In genomic region chr2:204074434-204074833, GRCh38 we compare ENCODE assay signal across 16 cellular contexts.
DNase-seq lines count a peak whose midpoint lies in the region; ATAC-seq and TF ChIP-seq lines count a peak whose summit lies in the region.
"Had no signal": no experiment of that assay in that cellular context is flagged by ENCODE, and none has a peak within 500 bp of the region (broad histone marks: within the 10 kb centered on the region; RNA-seq: fewer than 3 reads in every experiment).

No MANE protein-coding gene starts in this region.

- DNase-seq in GM04504 (ENCODE audit: low read depth) (peak; percentile 23), astrocyte of the hippocampus (ENCODE audit: low read depth, low spot score) (peak; percentile 10), fibroblast of villous mesenchyme (ENCODE audit: low read depth) (peak; percentile 22), type B pancreatic cell (ENCODE audit: extremely low spot score, unreplicated experiment) (no peak), sigmoid colon (no peak)
- DNase-seq: COR-L47, NCI-H1092 treated with DMSO at 0.1 percent for 48 hours, NCI-H187, NCI-H446 treated with DMSO at 0.1 percent for 48 hours, NCI-H748 treated with DMSO at 0.1 percent for 48 hours, PC-3 had no signal

- no peak for TF ChIP-seq POLR2A in sigmoid colon (IDR thresholded peaks at IDR 0.05)

- peak overlapping the region; percentile 2 for H3K4me3 Mint-ChIP-seq in type B pancreatic cell
- H3K4me3 Mint-ChIP-seq: CD14-positive monocyte had no signal

- no peak for ATAC-seq in GM21390 (IDR thresholded peaks at IDR 0.05; ENCODE audit: unreplicated experiment)
- no peak for ATAC-seq in GM21528 (IDR thresholded peaks at IDR 0.05; ENCODE audit: low FRiP score, unreplicated experiment)
- ATAC-seq: HepG2, PC-3 had no signal

- no peak for TF ChIP-seq EP300 in sigmoid colon (IDR thresholded peaks at IDR 0.05)

- H3K27me3 Mint-ChIP-seq in type B pancreatic cell = peaks cover 17% of the 10 kb centered on the region

- H3K27ac ChIP-seq in sigmoid colon = no peak overlapping the region
- H3K27ac ChIP-seq: KMS-11 had no signal

- intact Hi-C loops in sigmoid colon (cut with DNase I) = no loop called here

- H3K4me1 ChIP-seq in sigmoid colon = peaks cover 0 to 15% (median 13%) of the 10 kb centered on the region in 4 donors

- H3K4me3 ChIP-seq in fibroblast of villous mesenchyme (ENCODE audit: low read depth, low read length) (no peak overlapping the region), sigmoid colon (no peak overlapping the region)

- peaks cover 15% of the 10 kb centered on the region for H3K9me3 Mint-ChIP-seq in type B pancreatic cell

- no peaks in the 10 kb centered on the region for H3K9me3 ChIP-seq in sigmoid colon

- H3K36me3 ChIP-seq in sigmoid colon = no peaks in the 10 kb centered on the region

- peaks cover 22% of the 10 kb centered on the region for H3K4me1 Mint-ChIP-seq in type B pancreatic cell (ENCODE audit: unreplicated experiment)

- TF ChIP-seq CTCF in fibroblast of villous mesenchyme (IDR thresholded peaks at IDR 0.05; ENCODE audit: insufficient read depth, low read depth, low read length) (no peak), type B pancreatic cell (conservative IDR thresholded peaks at IDR 0.05) (no peak), sigmoid colon (IDR thresholded peaks at IDR 0.05) (no peak)

- no peaks in the 10 kb centered on the region for H3K27me3 ChIP-seq in sigmoid colon

- no peaks in the 10 kb centered on the region for H3K36me3 Mint-ChIP-seq in type B pancreatic cell
- H3K36me3 Mint-ChIP-seq: CD14-positive monocyte had no signal

- no peak overlapping the region for H3K27ac Mint-ChIP-seq in type B pancreatic cell
- H3K27ac Mint-ChIP-seq: CD14-positive monocyte had no signal

Comparison
In these comparisons a context has a peak if more than half of its experiments do, and no peak if none do; other contexts are left out.
1. DNase-seq: peak in GM04504 (single experiment), astrocyte of the hippocampus (single experiment) and fibroblast of villous mesenchyme (single experiment); none in type B pancreatic cell (single experiment) and sigmoid colon (single experiment).